ENCODE assay signal across 10 cellular contexts in genomic region chr1:1058088-1058905, GRCh38. TPM values are rescaled to one million over a fixed set of nuclear protein-coding genes. Genes with fewer than 3 reads are reported as not detected.
DNase-seq lines count a peak whose midpoint lies in the region; ATAC-seq lines count a peak whose summit lies in the region.
"Had no signal": no experiment of that assay in that cellular context is flagged by ENCODE, and none has a peak within 500 bp of the region (broad histone marks: within the 10 kb centered on the region; RNA-seq: fewer than 3 reads in every experiment).

No MANE protein-coding gene starts in this region.

- H3K9me3 Mint-ChIP-seq in CD4-positive, CD25-positive, alpha-beta regulatory T cell = no peaks in the 10 kb centered on the region

- no peaks in the 10 kb centered on the region for H3K27me3 ChIP-seq in CD4-positive, CD25-positive, alpha-beta regulatory T cell (ENCODE audit: control insufficient read depth, insufficient read depth, low read length)
- H3K27me3 ChIP-seq in iPS-18a (ENCODE audit: control insufficient read depth, insufficient read depth, low read length) = peaks cover 65% of the 10 kb centered on the region

- H3K4me3 ChIP-seq in CD4-positive, CD25-positive, alpha-beta regulatory T cell (ENCODE audit: low read depth, low read length) = no peak overlapping the region
- peak overlapping the region; percentile 58 for H3K4me3 ChIP-seq in iPS-18a (ENCODE audit: low read length)

- H3K9me3 ChIP-seq in CD4-positive, CD25-positive, alpha-beta regulatory T cell (ENCODE audit: control insufficient read depth in 2 of 2, low read length in 2 of 2) = no peaks in the 10 kb centered on the region
- no peaks in the 10 kb centered on the region for H3K9me3 ChIP-seq in iPS-18a (ENCODE audit: control insufficient read depth, low read depth, low read length)
- H3K9me3 ChIP-seq: upper lobe of left lung had no signal

- H3K4me1 ChIP-seq in CD4-positive, CD25-positive, alpha-beta regulatory T cell (ENCODE audit: control insufficient read depth, insufficient read depth, low read length, poor library complexity, severe bottlenecking) = peaks cover 22% of the 10 kb centered on the region
- H3K4me1 ChIP-seq in iPS-18a (ENCODE audit: control insufficient read depth, low read depth, low read length) = no peaks in the 10 kb centered on the region

- H3K9ac ChIP-seq in iPS-18a (ENCODE audit: low read length) = no peak overlapping the region

- no peak overlapping the region for H3K27ac ChIP-seq in CD4-positive, CD25-positive, alpha-beta regulatory T cell (ENCODE audit: insufficient read depth, low read length, poor library complexity, severe bottlenecking)
- H3K27ac ChIP-seq in iPS-18a (ENCODE audit: low read length) = no peak overlapping the region
- H3K27ac ChIP-seq: upper lobe of left lung had no signal

- no peaks in the 10 kb centered on the region for H3K36me3 ChIP-seq in CD4-positive, CD25-positive, alpha-beta regulatory T cell (ENCODE audit: control insufficient read depth, insufficient read depth, low read length)
- peaks cover 12% of the 10 kb centered on the region for H3K36me3 ChIP-seq in iPS-18a (ENCODE audit: control insufficient read depth, low read depth, low read length)

- H3K27me3 Mint-ChIP-seq in CD4-positive, CD25-positive, alpha-beta regulatory T cell = peaks cover 24% of the 10 kb centered on the region

- peaks cover 0 to 12% (median 0%) of the 10 kb centered on the region in 4 donors for H3K4me1 Mint-ChIP-seq in CD4-positive, CD25-positive, alpha-beta regulatory T cell

- H3K27ac Mint-ChIP-seq in CD4-positive, CD25-positive, alpha-beta regulatory T cell = no peak overlapping the region

- no peak for ATAC-seq in CD4-positive, CD25-positive, alpha-beta regulatory T cell (ENCODE audit: low read depth in 2 of 2)
- no peak for ATAC-seq in GM18858 (IDR thresholded peaks at IDR 0.05; ENCODE audit: unreplicated experiment)
- no peak for ATAC-seq in HG03045 (IDR thresholded peaks at IDR 0.05; ENCODE audit: unreplicated experiment)

- DNase-seq in CD4-positive, CD25-positive, alpha-beta regulatory T cell = no peak
- DNase-seq in NCI-H226 (peak; percentile 40), 8988T (no peak)

- peak overlapping the region; percentile 66 to 82 (median 76) for H3K4me3 Mint-ChIP-seq in CD4-positive, CD25-positive, alpha-beta regulatory T cell

- H3K36me3 Mint-ChIP-seq in CD4-positive, CD25-positive, alpha-beta regulatory T cell = no peaks in the 10 kb centered on the region

RNA-seq across cellular contexts. Expression of gene RNF223, which starts 15.8 kb away (rescaled TPM):
- total RNA-seq in CD4-positive, CD25-positive, alpha-beta regulatory T cell = not detected
- not detected for polyA plus RNA-seq in CD4-positive, CD25-positive, alpha-beta regulatory T cell
- total RNA-seq: cerebellum, omental fat pad, RPMI7951 had no signal

RNA-seq across cellular contexts. Expression of gene AGRN, which starts 38.4 kb away (rescaled TPM):
- 4.2 TPM for total RNA-seq in CD4-positive, CD25-positive, alpha-beta regulatory T cell
- polyA plus RNA-seq in CD4-positive, CD25-positive, alpha-beta regulatory T cell = under 1 TPM in 3 of 4 donors, not detected in 1; 0.06 to 0.38 (median 0.21) TPM

RNA-seq across cellular contexts. Expression of gene ISG15, which starts 45.0 kb away (rescaled TPM):
- 76.7 TPM for total RNA-seq in CD4-positive, CD25-positive, alpha-beta regulatory T cell
- 100 to 1,000 TPM; 174 to 489 (median 295) TPM for polyA plus RNA-seq in CD4-positive, CD25-positive, alpha-beta regulatory T cell

RNA-seq across cellular contexts. Expression of gene C1orf159, which starts 57.6 kb away (rescaled TPM):
- total RNA-seq in CD4-positive, CD25-positive, alpha-beta regulatory T cell = 20.0 TPM
- polyA plus RNA-seq in CD4-positive, CD25-positive, alpha-beta regulatory T cell = 1 to 10 TPM; 3.0 to 6.3 (median 4.7) TPM

RNA-seq across cellular contexts. Expression of gene HES4, which starts 58.4 kb away (rescaled TPM):
- total RNA-seq in CD4-positive, CD25-positive, alpha-beta regulatory T cell = 25.9 TPM
- polyA plus RNA-seq in CD4-positive, CD25-positive, alpha-beta regulatory T cell = 1 to 10 TPM in 2 of 4 donors, under 1 TPM in 1, not detected in 1; 0.21 to 1.3 (median 1.1) TPM
